Comparison of ENCODE assay signal across 1 cellular context in genomic region chr5:87252283-87252605, GRCh38.
TF ChIP-seq lines count a peak whose summit lies in the region.

No MANE protein-coding gene starts in this region.

TF ChIP-seq in H1, 55 proteins besides CTCF, POLR2A, EP300 and RAD21 (continued from another document):
- no peak for TF ChIP-seq RNF2 (IDR thresholded peaks at IDR 0.05; ENCODE audit: borderline replicate concordance, low read depth, low read length, missing control alignments, poor library complexity, severe bottlenecking)
- TF ChIP-seq HDAC2 (IDR thresholded peaks at IDR 0.05; ENCODE audit: borderline replicate concordance in 1 of 2, low read depth in 2 of 2, low read length in 2 of 2): no peak
- no peak for TF ChIP-seq SP2 (IDR thresholded peaks at IDR 0.05; ENCODE audit: low read length)
- TF ChIP-seq CHD1 (IDR thresholded peaks at IDR 0.05; ENCODE audit: low read depth, low read length): no peak
- TF ChIP-seq ZNF274 (IDR thresholded peaks at IDR 0.05; ENCODE audit: borderline replicate concordance, extremely low read depth, low read length): no peak
- TF ChIP-seq BRCA1 (IDR thresholded peaks at IDR 0.05; ENCODE audit: low read depth, low read length): no peak
